ENCODE assay signal across 30 cellular contexts in genomic region chr12:56288705-56289387, GRCh38. TPM values are rescaled to one million over a fixed set of nuclear protein-coding genes. Genes with fewer than 3 reads are reported as not detected.
DNase-seq lines count a peak whose midpoint lies in the region; ATAC-seq and TF ChIP-seq lines count a peak whose summit lies in the region.
"Had no signal": no experiment of that assay in that cellular context is flagged by ENCODE, and none has a peak within 500 bp of the region (broad histone marks: within the 10 kb centered on the region; RNA-seq: fewer than 3 reads in every experiment).

No MANE protein-coding gene starts in this region.

- peak overlapping the region; percentile 33 for H3K27ac Mint-ChIP-seq in activated T-cell treated with anti-CD3 and anti-CD28 coated beads, Interleukin-2, amount 50 U/mL, for 72 hours
- no peak overlapping the region for H3K27ac Mint-ChIP-seq in stimulated activated effector memory CD8-positive, alpha-beta T cell treated with anti-CD3 and anti-CD28 coated beads, Interleukin-12 subunit alpha, Interleukin-12 subunit beta, amount 100 ng/mL, for 72 hours
- H3K27ac Mint-ChIP-seq: activated naive CD4-positive, alpha-beta T cell treated with anti-CD3 and anti-CD28 coated beads for 36 hours; activated T-helper 1 cell treated with anti-CD3 and anti-CD28 coated beads, Interleukin-12 subunit alpha, Interleukin-12 subunit beta, Interleukin-2, Interleukin-4 antibody, amounts not matched to agents 30 ng/mL and 10 ng/mL and 1 ng/mL, durations not matched to agents 14 hours and 24 hours and 36 hours; mesothelial cell of epicardium; stimulated activated naive B cell treated with anti-CD40 and anti-IgM and Interleukin-4, amounts not matched to agents 10 μg/mL and 1 μg/mL and 100 μg/mL, for 72 hours had no signal

- H3K9me3 ChIP-seq in SK-N-MC (ENCODE audit: low read depth, low read length) (no peaks in the 10 kb centered on the region), lower lobe of right lung (no peaks in the 10 kb centered on the region)
- H3K9me3 ChIP-seq: Caco-2, colonic mucosa, psoas muscle, upper lobe of left lung had no signal

- no peak overlapping the region for H3K4me3 ChIP-seq in SK-N-MC
- no peak overlapping the region for H3K4me3 ChIP-seq in lower lobe of right lung
- H3K4me3 ChIP-seq: colonic mucosa, psoas muscle, upper lobe of left lung had no signal

- peaks cover 52% of the 10 kb centered on the region for H3K4me1 ChIP-seq in lower lobe of right lung
- H3K4me1 ChIP-seq: colonic mucosa had no signal

- H3K9me3 Mint-ChIP-seq in activated T-cell treated with anti-CD3 and anti-CD28 coated beads, Interleukin-2, amount 50 U/mL, for 72 hours: no peaks in the 10 kb centered on the region
- H3K9me3 Mint-ChIP-seq in stimulated activated effector memory CD8-positive, alpha-beta T cell treated with anti-CD3 and anti-CD28 coated beads, Interleukin-12 subunit alpha, Interleukin-12 subunit beta, amount 100 ng/mL, for 72 hours: no peaks in the 10 kb centered on the region
- H3K9me3 Mint-ChIP-seq: activated naive CD4-positive, alpha-beta T cell treated with anti-CD3 and anti-CD28 coated beads for 36 hours; activated T-helper 1 cell treated with anti-CD3 and anti-CD28 coated beads, Interleukin-12 subunit alpha, Interleukin-12 subunit beta, Interleukin-2, Interleukin-4 antibody, amounts not matched to agents 30 ng/mL and 10 ng/mL and 1 ng/mL, durations not matched to agents 14 hours and 24 hours and 36 hours; mesothelial cell of epicardium; naive B cell; stimulated activated naive B cell treated with anti-CD40 and anti-IgM and Interleukin-4, amounts not matched to agents 10 μg/mL and 1 μg/mL and 100 μg/mL, for 72 hours had no signal

- DNase-seq in activated T-cell treated with anti-CD3 and anti-CD28 coated beads, Interleukin-2, amount 50 U/mL, for 72 hours: no peak
- DNase-seq in activated T-cell treated with anti-CD3 and anti-CD28 coated beads, Interleukin-2, amount 50 U/mL, for 1 hour: no peak
- DNase-seq in KBM-7 (peak; percentile 45), SK-N-MC (ENCODE audit: low read depth, low spot score) (no peak), lower lobe of right lung (no peak)
- DNase-seq in stimulated activated effector memory CD8-positive, alpha-beta T cell treated with anti-CD3 and anti-CD28 coated beads, Interleukin-12 subunit alpha, Interleukin-12 subunit beta, amount 100 ng/mL, for 72 hours (ENCODE audit: low spot score in 2 of 2): no peak
- DNase-seq: activated naive CD4-positive, alpha-beta T cell treated with anti-CD3 and anti-CD28 coated beads for 36 hours; aorta; C1 segment of cervical spinal cord; Caco-2; colonic mucosa; DMS79; effector memory CD4-positive, alpha-beta T cell; HCEC 1CT; IMR-90; islet precursor cell; naive B cell; NCI-H1417 treated with DMSO at 0.1 percent for 48 hours; NCI-H2081 treated with DMSO at 0.1 percent for 48 hours; NCI-H345; NCI-H748 treated with DMSO at 0.1 percent for 48 hours; nucleus accumbens; psoas muscle; stimulated activated CD4-positive, alpha-beta T cell treated with anti-CD3 and anti-CD28 coated beads, Interleukin-4, amount 100 ng/mL, for 4 hours; stimulated activated naive B cell treated with anti-CD40 and anti-IgM and Interleukin-4, amounts not matched to agents 10 μg/mL and 1 μg/mL and 100 μg/mL, for 72 hours; upper lobe of left lung had no signal

- ATAC-seq in activated T-cell treated with anti-CD3 and anti-CD28 coated beads, Interleukin-2, amount 50 U/mL, for 72 hours (replicated peaks in 1 of 2): no peak
- ATAC-seq in lower lobe of right lung: peak; percentile 57 to 73
- ATAC-seq in HG03354 (IDR thresholded peaks at IDR 0.05; ENCODE audit: poor library complexity, severe bottlenecking, unreplicated experiment): no peak
- no peak for ATAC-seq in stimulated activated effector memory CD8-positive, alpha-beta T cell treated with anti-CD3 and anti-CD28 coated beads, Interleukin-12 subunit alpha, Interleukin-12 subunit beta, amount 100 ng/mL, for 72 hours
- ATAC-seq: psoas muscle; SK-N-SH treated with all-trans-retinoic acid at 6 μM for 48 hours; stimulated activated naive B cell treated with anti-CD40 and anti-IgM and Interleukin-4, amounts not matched to agents 10 μg/mL and 1 μg/mL and 100 μg/mL, for 72 hours had no signal

- peaks cover 4 to 17% of the 10 kb centered on the region in 2 donors for H3K36me3 Mint-ChIP-seq in activated T-cell treated with anti-CD3 and anti-CD28 coated beads, Interleukin-2, amount 50 U/mL, for 72 hours (ENCODE audit: insufficient read depth in 2 of 2)
- peaks cover 99% of the 10 kb centered on the region for H3K36me3 Mint-ChIP-seq in stimulated activated effector memory CD8-positive, alpha-beta T cell treated with anti-CD3 and anti-CD28 coated beads, Interleukin-12 subunit alpha, Interleukin-12 subunit beta, amount 100 ng/mL, for 72 hours

- no peaks in the 10 kb centered on the region for H3K27me3 ChIP-seq in lower lobe of right lung (ENCODE audit: low read depth)
- H3K27me3 ChIP-seq: colonic mucosa, upper lobe of left lung had no signal

- intact Hi-C loops in lower lobe of right lung (cut with DNase I): no loop called here

- H3K36me3 ChIP-seq in SK-N-MC (ENCODE audit: insufficient read depth, low read length) (peaks cover 50% of the 10 kb centered on the region), lower lobe of right lung (peaks cover 54% of the 10 kb centered on the region)

- no peaks in the 10 kb centered on the region for H3K27me3 Mint-ChIP-seq in activated T-cell treated with anti-CD3 and anti-CD28 coated beads, Interleukin-2, amount 50 U/mL, for 72 hours (ENCODE audit: low read depth)
- H3K27me3 Mint-ChIP-seq: naive B cell; stimulated activated naive B cell treated with anti-CD40 and anti-IgM and Interleukin-4, amounts not matched to agents 10 μg/mL and 1 μg/mL and 100 μg/mL, for 72 hours had no signal

- H3K27ac ChIP-seq in SK-N-MC (peak overlapping the region; percentile 50), lower lobe of right lung (no peak overlapping the region)
- H3K27ac ChIP-seq: colonic mucosa, psoas muscle had no signal

- TF ChIP-seq CTCF in lower lobe of right lung (IDR thresholded peaks at IDR 0.05): no peak

- in situ Hi-C loops in KBM-7 (cut with MboI; ENCODE audit: low pct_unique_long_range_greater_than_20kb, low sequenced_read_pairs): no loop called here

- peaks cover 35% of the 10 kb centered on the region for H3K4me1 Mint-ChIP-seq in activated T-cell treated with anti-CD3 and anti-CD28 coated beads, Interleukin-2, amount 50 U/mL, for 72 hours (ENCODE audit: low read depth)
- peaks cover 9% of the 10 kb centered on the region for H3K4me1 Mint-ChIP-seq in stimulated activated effector memory CD8-positive, alpha-beta T cell treated with anti-CD3 and anti-CD28 coated beads, Interleukin-12 subunit alpha, Interleukin-12 subunit beta, amount 100 ng/mL, for 72 hours

- no peak overlapping the region for H3K4me3 Mint-ChIP-seq in activated T-cell treated with anti-CD3 and anti-CD28 coated beads, Interleukin-2, amount 50 U/mL, for 72 hours
- H3K4me3 Mint-ChIP-seq in stimulated activated effector memory CD8-positive, alpha-beta T cell treated with anti-CD3 and anti-CD28 coated beads, Interleukin-12 subunit alpha, Interleukin-12 subunit beta, amount 100 ng/mL, for 72 hours: no peak overlapping the region
- H3K4me3 Mint-ChIP-seq: activated naive CD4-positive, alpha-beta T cell treated with anti-CD3 and anti-CD28 coated beads for 36 hours; activated T-helper 1 cell treated with anti-CD3 and anti-CD28 coated beads, Interleukin-12 subunit alpha, Interleukin-12 subunit beta, Interleukin-2, Interleukin-4 antibody, amounts not matched to agents 30 ng/mL and 10 ng/mL and 1 ng/mL, durations not matched to agents 14 hours and 24 hours and 36 hours; mesothelial cell of epicardium; naive B cell; stimulated activated naive B cell treated with anti-CD40 and anti-IgM and Interleukin-4, amounts not matched to agents 10 μg/mL and 1 μg/mL and 100 μg/mL, for 72 hours had no signal

- no peak overlapping the region for H3K9ac ChIP-seq in SK-N-MC (ENCODE audit: insufficient read length)

RNA-seq across cellular contexts. Expression of gene CS, which starts 11.3 kb away (rescaled TPM):
- total RNA-seq in activated T-cell treated with anti-CD3 and anti-CD28 coated beads, Interleukin-2, amount 50 U/mL, for 72 hours: 100 to 1,000 TPM; 261 to 319 TPM
- 175 TPM for total RNA-seq in lower lobe of right lung

RNA-seq across cellular contexts. Expression of gene COQ10A, which starts 22.1 kb away (rescaled TPM):
- total RNA-seq in activated T-cell treated with anti-CD3 and anti-CD28 coated beads, Interleukin-2, amount 50 U/mL, for 72 hours: 1 to 10 TPM; 5.9 to 7.3 TPM
- 12.8 TPM for total RNA-seq in lower lobe of right lung

RNA-seq across cellular contexts. Expression of gene CNPY2, which starts 26.9 kb away (rescaled TPM):
- total RNA-seq in activated T-cell treated with anti-CD3 and anti-CD28 coated beads, Interleukin-2, amount 50 U/mL, for 72 hours: 100 to 1,000 TPM in 1 of 2 donors, 10 to 100 TPM in 1; 97.8 to 117 TPM
- total RNA-seq in lower lobe of right lung: 91.5 TPM

RNA-seq across cellular contexts. Expression of gene ANKRD52, which starts 30.7 kb away (rescaled TPM):
- total RNA-seq in activated T-cell treated with anti-CD3 and anti-CD28 coated beads, Interleukin-2, amount 50 U/mL, for 72 hours: 10 to 100 TPM; 46.7 to 50.7 TPM
- 27.8 TPM for total RNA-seq in lower lobe of right lung

RNA-seq across cellular contexts. Expression of gene PAN2, which starts 45.0 kb away (rescaled TPM):
- 100 to 1,000 TPM; 112 to 139 TPM for total RNA-seq in activated T-cell treated with anti-CD3 and anti-CD28 coated beads, Interleukin-2, amount 50 U/mL, for 72 hours
- total RNA-seq in lower lobe of right lung: 93.5 TPM

Comparison
In these comparisons a context has a peak if more than half of its experiments do, and no peak if none do; other contexts are left out.
1. ATAC-seq: peak in lower lobe of right lung (2 of 2); none in activated T-cell treated with anti-CD3 and anti-CD28 coated beads, Interleukin-2, amount 50 U/mL, for 72 hours (0 of 2), HG03354 (single experiment) and stimulated activated effector memory CD8-positive, alpha-beta T cell treated with anti-CD3 and anti-CD28 coated beads, Interleukin-12 subunit alpha, Interleukin-12 subunit beta, amount 100 ng/mL, for 72 hours (single experiment).